ENCODE assay signal across 10 cellular contexts in the genomic region with DNA sequence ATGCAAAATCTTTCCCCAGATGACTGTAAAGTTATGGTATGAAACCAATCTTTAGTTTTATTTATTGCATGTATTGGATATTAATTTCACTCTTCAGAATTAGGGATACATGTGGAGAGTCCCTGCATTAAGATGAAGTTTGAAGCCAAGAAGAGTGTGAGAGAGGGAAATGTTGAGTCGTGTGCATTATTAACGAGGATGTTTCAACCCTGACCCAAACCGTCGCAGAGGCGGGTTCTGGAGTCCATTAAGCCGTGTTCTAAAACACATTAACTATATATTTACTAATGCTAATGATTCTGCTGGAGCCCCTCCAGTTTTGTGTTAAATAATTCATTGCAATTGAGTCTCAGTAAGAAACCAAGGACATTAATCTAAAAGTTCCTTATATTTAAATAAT. TPM values are rescaled to one million over a fixed set of nuclear protein-coding genes. Genes with fewer than 3 reads are reported as not detected.
DNase-seq lines count a peak whose midpoint lies in the region; ATAC-seq and TF ChIP-seq lines count a peak whose summit lies in the region.
"Had no signal": no experiment of that assay in that cellular context is flagged by ENCODE, and none has a peak within 500 bp of the region (broad histone marks: within the 10 kb centered on the region; RNA-seq: fewer than 3 reads in every experiment).

No MANE protein-coding gene starts in this region.

- no peaks in the 10 kb centered on the region for H3K9me3 ChIP-seq in upper lobe of right lung

- no peaks in the 10 kb centered on the region for H3K36me3 ChIP-seq in kidney epithelial cell (ENCODE audit: control insufficient read depth, insufficient read depth, low read length)
- H3K36me3 ChIP-seq in upper lobe of right lung = no peaks in the 10 kb centered on the region

- intact Hi-C loops in upper lobe of right lung (cut with DNase I) = no loop called here

- TF ChIP-seq CTCF in astrocyte of the cerebellum (IDR thresholded peaks at IDR 0.05; ENCODE audit: low read depth, low read length, missing control alignments) = no peak
- no peak for TF ChIP-seq CTCF in kidney epithelial cell (IDR thresholded peaks at IDR 0.05; ENCODE audit: insufficient read depth, low read length, poor library complexity, severe bottlenecking)
- no peak for TF ChIP-seq CTCF in upper lobe of right lung (IDR thresholded peaks at IDR 0.05)

- peaks cover 14% of the 10 kb centered on the region for H3K4me1 ChIP-seq in upper lobe of right lung

- no peak for ATAC-seq in stimulated activated naive CD8-positive, alpha-beta T cell treated with anti-CD3 and anti-CD28 coated beads, Interleukin-15, amount 100 ng/mL, for 72 hours
- no peak for ATAC-seq in upper lobe of right lung

- peaks cover 74% of the 10 kb centered on the region for H3K27me3 Mint-ChIP-seq in stimulated activated naive CD8-positive, alpha-beta T cell treated with anti-CD3 and anti-CD28 coated beads, Interleukin-15, Interleukin-2, amounts not matched to agents 100 ng/mL and 50 ng/mL, for 24 hours
- peaks cover 81% of the 10 kb centered on the region for H3K27me3 Mint-ChIP-seq in stimulated activated naive CD8-positive, alpha-beta T cell treated with anti-CD3 and anti-CD28 coated beads, Interleukin-15, amount 100 ng/mL, for 72 hours

- H3K4me3 ChIP-seq in astrocyte of the cerebellum (ENCODE audit: low read depth, low read length) (peak overlapping the region; percentile 98), kidney epithelial cell (ENCODE audit: low read depth, low read length) (peak overlapping the region; percentile 61), upper lobe of right lung (peak overlapping the region; percentile 65)

- DNase-seq in stimulated activated naive CD8-positive, alpha-beta T cell treated with anti-CD3 and anti-CD28 coated beads, Interleukin-15, amount 100 ng/mL, for 72 hours = no peak
- DNase-seq in astrocyte of the cerebellum (ENCODE audit: low read depth) (no peak), kidney epithelial cell (ENCODE audit: low read depth) (no peak), upper lobe of right lung (no peak), DMS114 treated with DMSO at 0.1 percent for 48 hours (lab: John Stamatoyannopoulos, UW; ENCODE audit: unreplicated experiment) (no peak), OCI-M2 (lab: John Stamatoyannopoulos, UW; ENCODE audit: unreplicated experiment) (no peak), GF-D8 (lab: John Stamatoyannopoulos, UW) (no peak)
- DNase-seq: NCI-H1048; stimulated activated CD4-positive, alpha-beta T cell treated with anti-CD3 and anti-CD28 coated beads, Interleukin-1b, Interleukin-23, amount 100 ng/mL, for 48 hours had no signal

- H3K4me3 Mint-ChIP-seq in stimulated activated naive CD8-positive, alpha-beta T cell treated with anti-CD3 and anti-CD28 coated beads, Interleukin-15, Interleukin-2, amounts not matched to agents 100 ng/mL and 50 ng/mL, for 24 hours = peak overlapping the region; percentile 84
- no peak overlapping the region for H3K4me3 Mint-ChIP-seq in stimulated activated naive CD8-positive, alpha-beta T cell treated with anti-CD3 and anti-CD28 coated beads, Interleukin-15, amount 100 ng/mL, for 72 hours

- H3K9me3 Mint-ChIP-seq in stimulated activated naive CD8-positive, alpha-beta T cell treated with anti-CD3 and anti-CD28 coated beads, Interleukin-15, Interleukin-2, amounts not matched to agents 100 ng/mL and 50 ng/mL, for 24 hours = no peaks in the 10 kb centered on the region
- H3K9me3 Mint-ChIP-seq in stimulated activated naive CD8-positive, alpha-beta T cell treated with anti-CD3 and anti-CD28 coated beads, Interleukin-15, amount 100 ng/mL, for 72 hours = no peaks in the 10 kb centered on the region

- H3K36me3 Mint-ChIP-seq in stimulated activated naive CD8-positive, alpha-beta T cell treated with anti-CD3 and anti-CD28 coated beads, Interleukin-15, Interleukin-2, amounts not matched to agents 100 ng/mL and 50 ng/mL, for 24 hours (ENCODE audit: low read depth) = no peaks in the 10 kb centered on the region

- in situ Hi-C loops in astrocyte of the cerebellum (cut with HindIII; ENCODE audit: low sequenced_read_pairs) = no loop called here

- H3K27me3 ChIP-seq in kidney epithelial cell (ENCODE audit: control insufficient read depth, insufficient read depth, low read length) (no peaks in the 10 kb centered on the region), upper lobe of right lung (no peaks in the 10 kb centered on the region)

- H3K4me1 Mint-ChIP-seq in stimulated activated naive CD8-positive, alpha-beta T cell treated with anti-CD3 and anti-CD28 coated beads, Interleukin-15, Interleukin-2, amounts not matched to agents 100 ng/mL and 50 ng/mL, for 24 hours (ENCODE audit: low read depth) = peaks cover 43% of the 10 kb centered on the region
- H3K4me1 Mint-ChIP-seq in stimulated activated naive CD8-positive, alpha-beta T cell treated with anti-CD3 and anti-CD28 coated beads, Interleukin-15, amount 100 ng/mL, for 72 hours = peaks cover 26% of the 10 kb centered on the region

- no peak overlapping the region for H3K27ac Mint-ChIP-seq in stimulated activated naive CD8-positive, alpha-beta T cell treated with anti-CD3 and anti-CD28 coated beads, Interleukin-15, Interleukin-2, amounts not matched to agents 100 ng/mL and 50 ng/mL, for 24 hours
- no peak overlapping the region for H3K27ac Mint-ChIP-seq in stimulated activated naive CD8-positive, alpha-beta T cell treated with anti-CD3 and anti-CD28 coated beads, Interleukin-15, amount 100 ng/mL, for 72 hours

- no peak overlapping the region for H3K27ac ChIP-seq in upper lobe of right lung

RNA-seq across cellular contexts. Expression of a gene that starts 1.8 kb away (rescaled TPM):
- 14.4 and 18.2 TPM in 2 replicates for total RNA-seq in kidney epithelial cell
- total RNA-seq in upper lobe of right lung = 47.2 TPM
